In genomic region chr2:147989809-147990403, GRCh38 we compare ENCODE assay signal across 1 cellular context.
TF ChIP-seq lines count a peak whose summit lies in the region.

No MANE protein-coding gene starts in this region.

TF ChIP-seq in HepG2, 621 proteins besides CTCF, POLR2A, EP300 and RAD21 (continued from another document):
- TF ChIP-seq BCLAF1 (IDR thresholded peaks at IDR 0.05) = no peak
- peak; percentile 65; the same call in 1 of the 2 replicates for TF ChIP-seq ARID3A (IDR thresholded peaks at IDR 0.05; ENCODE audit: low read depth, low read length)
- peak; percentile 54 for TF ChIP-seq SMC3 (IDR thresholded peaks at IDR 0.05; ENCODE audit: low read length)
- TF ChIP-seq ZBTB43 (CRISPR knock-in tag; conservative IDR thresholded peaks at IDR 0.05) = no peak
- TF ChIP-seq ZNF781 (CRISPR knock-in tag; IDR thresholded peaks at IDR 0.05; ENCODE audit: borderline replicate concordance, not compliant biosample characterization) = no peak
- no peak for TF ChIP-seq DBP (CRISPR knock-in tag; IDR thresholded peaks at IDR 0.05; ENCODE audit: not compliant biosample characterization)
- no peak for TF ChIP-seq ZNF224 (CRISPR knock-in tag; IDR thresholded peaks at IDR 0.05)
- no peak for TF ChIP-seq ZNF674 (CRISPR knock-in tag; IDR thresholded peaks at IDR 0.05; ENCODE audit: low read depth)
- no peak for TF ChIP-seq ZFP82 (CRISPR knock-in tag; IDR thresholded peaks at IDR 0.05; ENCODE audit: borderline replicate concordance)
- TF ChIP-seq DNMT3B (CRISPR knock-in tag; conservative IDR thresholded peaks at IDR 0.05) = no peak
- no peak for TF ChIP-seq RNF219 (CRISPR knock-in tag; IDR thresholded peaks at IDR 0.05)
- TF ChIP-seq ZNF660 (CRISPR knock-in tag; IDR thresholded peaks at IDR 0.05; ENCODE audit: borderline replicate concordance, low read depth) = no peak
- no peak for TF ChIP-seq SNAI1 (CRISPR knock-in tag; IDR thresholded peaks at IDR 0.05; ENCODE audit: borderline replicate concordance)
- no peak for TF ChIP-seq MAFF (IDR thresholded peaks at IDR 0.05; ENCODE audit: low read depth, low read length)
- no peak for TF ChIP-seq CBX5 (CRISPR knock-in tag; IDR thresholded peaks at IDR 0.05; ENCODE audit: borderline replicate concordance)
- TF ChIP-seq ZFX (CRISPR knock-in tag; IDR thresholded peaks at IDR 0.05; ENCODE audit: low read depth) = no peak
- no peak for TF ChIP-seq REPIN1 (CRISPR knock-in tag; IDR thresholded peaks at IDR 0.05; ENCODE audit: borderline replicate concordance, low read depth)
- peak; percentile 76 for TF ChIP-seq STAG1 (CRISPR knock-in tag; IDR thresholded peaks at IDR 0.05)
- TF ChIP-seq POLR2AphosphoS2 (IDR thresholded peaks at IDR 0.05; ENCODE audit: low read depth, low read length) = no peak
- no peak for TF ChIP-seq SRSF1 (optimal IDR thresholded peaks at IDR 0.05; ENCODE audit: low read depth, low read length)
- no peak for TF ChIP-seq ZSCAN5A (CRISPR knock-in tag; IDR thresholded peaks at IDR 0.05; ENCODE audit: borderline replicate concordance)
TF ChIP-seq in HepG2: peak in this region for 4.
